In the genomic region with DNA sequence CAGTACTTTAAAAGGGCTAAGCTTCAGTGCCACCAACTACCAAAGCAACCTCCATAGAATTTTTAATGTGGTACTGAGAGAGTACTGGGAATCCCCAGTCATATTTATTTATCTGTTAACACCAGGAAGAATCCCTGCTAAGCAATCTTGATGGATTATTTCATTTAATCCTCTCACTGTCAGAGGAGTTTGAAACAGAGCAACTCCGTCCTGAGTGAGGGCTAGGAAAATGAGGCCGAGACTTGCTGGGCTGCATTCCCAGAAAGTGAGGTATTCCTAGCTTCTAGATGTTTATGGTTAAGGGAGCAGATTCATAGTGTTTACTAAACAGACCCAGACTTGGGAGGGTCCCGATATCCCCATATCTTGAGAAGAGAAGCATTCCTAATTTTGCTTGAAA, we compare ENCODE assay signal across 16 cellular contexts. TPM values are rescaled to one million over a fixed set of nuclear protein-coding genes. Genes with fewer than 3 reads are reported as not detected.
DNase-seq lines count a peak whose midpoint lies in the region; ATAC-seq and TF ChIP-seq lines count a peak whose summit lies in the region.
"Had no signal": no experiment of that assay in that cellular context is flagged by ENCODE, and none has a peak within 500 bp of the region (broad histone marks: within the 10 kb centered on the region; RNA-seq: fewer than 3 reads in every experiment).

No MANE protein-coding gene starts in this region.

- H3K4me3 ChIP-seq in WERI-Rb-1 (ENCODE audit: low read depth, low read length) (no peak overlapping the region), fibroblast of the aortic adventitia (ENCODE audit: low read depth, low read length) (peak overlapping the region; percentile 31), neural progenitor cell (no peak overlapping the region)
- H3K4me3 ChIP-seq: adrenal gland, heart left ventricle, pancreas had no signal

- TF ChIP-seq CTCF in WERI-Rb-1 (IDR thresholded peaks at IDR 0.05; ENCODE audit: low read depth, low read length) (no peak), fibroblast of the aortic adventitia (IDR thresholded peaks at IDR 0.05; ENCODE audit: insufficient read depth, low read length) (no peak), neural progenitor cell (IDR thresholded peaks at IDR 0.05) (no peak)
- TF ChIP-seq CTCF in activated CD8-positive, alpha-beta T cell treated with anti-CD3 and anti-CD28 coated beads for 36 hours (IDR thresholded peaks at IDR 0.05): no peak

- H3K36me3 Mint-ChIP-seq in neural progenitor cell: peaks cover 7% of the 10 kb centered on the region
- H3K36me3 Mint-ChIP-seq in activated CD8-positive, alpha-beta T cell treated with anti-CD3 and anti-CD28 coated beads for 36 hours (ENCODE audit: low read depth): no peaks in the 10 kb centered on the region

- no peaks in the 10 kb centered on the region for H3K79me2 ChIP-seq in neural progenitor cell (ENCODE audit: low read depth)

- intact Hi-C loops in activated CD8-positive, alpha-beta T cell treated with anti-CD3 and anti-CD28 coated beads for 36 hours (cut with micrococcal nuclease): no loop called here

- peaks cover 38% of the 10 kb centered on the region for H3F3A ChIP-seq in neural progenitor cell (ENCODE audit: low read depth)

- H3K36me3 ChIP-seq in WERI-Rb-1: no peaks in the 10 kb centered on the region
- no peaks in the 10 kb centered on the region for H3K36me3 ChIP-seq in neural progenitor cell
- H3K36me3 ChIP-seq: adrenal gland, heart left ventricle, pancreas had no signal

- POLR2A ChIA-PET in activated CD8-positive, alpha-beta T cell treated with anti-CD3 and anti-CD28 coated beads for 36 hours (lab: Charles Lee): no interaction called here

- CTCF ChIA-PET in activated CD8-positive, alpha-beta T cell treated with anti-CD3 and anti-CD28 coated beads for 36 hours (lab: Charles Lee): interaction anchor here (2.9 kb wide), 1 partner anchor 9 kb away, joined by 16 read pairs; no protein-coding TSS in a partner anchor

- no peaks in the 10 kb centered on the region for H4K20me1 ChIP-seq in neural progenitor cell (ENCODE audit: low read depth)

- peaks cover 5% of the 10 kb centered on the region for H3K27me3 Mint-ChIP-seq in neural progenitor cell (ENCODE audit: insufficient read depth, low read depth)
- peaks cover 4% of the 10 kb centered on the region for H3K27me3 Mint-ChIP-seq in activated CD8-positive, alpha-beta T cell treated with anti-CD3 and anti-CD28 coated beads for 36 hours

- H3K9ac ChIP-seq in neural progenitor cell: no peak overlapping the region

- no peak overlapping the region for H2AFZ ChIP-seq in neural progenitor cell (replicated peaks)

- DNase-seq in ELF-1 (ENCODE audit: low read depth, low spot score) (peak; percentile 85), WERI-Rb-1 (peak; percentile 41), fibroblast of the aortic adventitia (ENCODE audit: low read depth) (peak; percentile 56), neural progenitor cell (ENCODE audit: low spot score) (no peak), epidermal melanocyte (ENCODE audit: insufficient read length, low spot score) (no peak)
- DNase-seq in activated CD8-positive, alpha-beta T cell treated with anti-CD3 and anti-CD28 coated beads for 36 hours: no peak
- DNase-seq in activated effector memory CD4-positive, alpha-beta T cell treated with Interleukin-2 at 50 U/mL for 16 hours: no peak
- DNase-seq: activated T-cell treated with anti-CD3 and anti-CD28 coated beads for 4 hours, adrenal gland, HCEC 1CT, heart left ventricle, NCI-H2171 treated with DMSO at 0.1 percent for 48 hours, pancreas had no signal

- H3K27me3 ChIP-seq in WERI-Rb-1 (ENCODE audit: insufficient read depth, low read depth, severe bottlenecking): no peaks in the 10 kb centered on the region
- no peaks in the 10 kb centered on the region for H3K27me3 ChIP-seq in neural progenitor cell
- H3K27me3 ChIP-seq: adrenal gland, heart left ventricle, pancreas had no signal

- no peak overlapping the region for H3K4me2 ChIP-seq in neural progenitor cell

- no peak overlapping the region for H3K27ac Mint-ChIP-seq in neural progenitor cell
- no peak overlapping the region for H3K27ac Mint-ChIP-seq in activated CD8-positive, alpha-beta T cell treated with anti-CD3 and anti-CD28 coated beads for 36 hours

- H3K4me1 Mint-ChIP-seq in neural progenitor cell: peaks cover 19% of the 10 kb centered on the region
- H3K4me1 Mint-ChIP-seq in activated CD8-positive, alpha-beta T cell treated with anti-CD3 and anti-CD28 coated beads for 36 hours (ENCODE audit: low read depth): no peaks in the 10 kb centered on the region

- H3K9me3 Mint-ChIP-seq in neural progenitor cell: peaks cover 12% of the 10 kb centered on the region
- H3K9me3 Mint-ChIP-seq in activated CD8-positive, alpha-beta T cell treated with anti-CD3 and anti-CD28 coated beads for 36 hours: peaks cover 5% of the 10 kb centered on the region

- peak overlapping the region; percentile 37 for H3K27ac ChIP-seq in WERI-Rb-1
- H3K27ac ChIP-seq in neural progenitor cell: peak overlapping the region; percentile 24
- H3K27ac ChIP-seq: adrenal gland, VCaP had no signal

- H3K4me1 ChIP-seq in neural progenitor cell: peaks cover 41% of the 10 kb centered on the region
- H3K4me1 ChIP-seq: adrenal gland, pancreas had no signal

- peaks cover 21% of the 10 kb centered on the region for H3K9me3 ChIP-seq in WERI-Rb-1 (ENCODE audit: severe bottlenecking)
- H3K9me3 ChIP-seq in neural progenitor cell (ENCODE audit: low read depth): no peaks in the 10 kb centered on the region
- H3K9me3 ChIP-seq: adrenal gland, pancreas had no signal

- H3K4me3 Mint-ChIP-seq in neural progenitor cell: no peak overlapping the region
- no peak overlapping the region for H3K4me3 Mint-ChIP-seq in activated CD8-positive, alpha-beta T cell treated with anti-CD3 and anti-CD28 coated beads for 36 hours

- ATAC-seq in HG02610 (IDR thresholded peaks at IDR 0.05; ENCODE audit: unreplicated experiment): no peak
- no peak for ATAC-seq in activated CD8-positive, alpha-beta T cell treated with anti-CD3 and anti-CD28 coated beads for 36 hours

RNA-seq across cellular contexts. Expression of a gene that starts 28.8 kb away (rescaled TPM):
- total RNA-seq in fibroblast of the aortic adventitia (ENCODE audit: low replicate concordance) (not detected in 2 replicates), neural progenitor cell (ENCODE audit: low replicate concordance) (not detected in 2 replicates)
- not detected for total RNA-seq in activated CD8-positive, alpha-beta T cell treated with anti-CD3 and anti-CD28 coated beads for 36 hours
- total RNA-seq: adrenal gland, heart left ventricle, lung microvascular endothelial cell, pancreas had no signal

Comparison
In these comparisons a context has a peak if more than half of its experiments do, and no peak if none do; other contexts are left out.
1. DNase-seq: peak in ELF-1 (single experiment), WERI-Rb-1 (single experiment) and fibroblast of the aortic adventitia (single experiment); none in neural progenitor cell (single experiment), activated CD8-positive, alpha-beta T cell treated with anti-CD3 and anti-CD28 coated beads for 36 hours (single experiment), epidermal melanocyte (single experiment) and activated effector memory CD4-positive, alpha-beta T cell treated with Interleukin-2 at 50 U/mL for 16 hours (single experiment).